In genomic region chr6:137160763-137161162, GRCh38 we compare ENCODE assay signal across 21 cellular contexts. TPM values are rescaled to one million over a fixed set of nuclear protein-coding genes. Genes with fewer than 3 reads are reported as not detected.
DNase-seq lines count a peak whose midpoint lies in the region; ATAC-seq and TF ChIP-seq lines count a peak whose summit lies in the region.
"Had no signal": no experiment of that assay in that cellular context is flagged by ENCODE, and none has a peak within 500 bp of the region (broad histone marks: within the 10 kb centered on the region; RNA-seq: fewer than 3 reads in every experiment).

No MANE protein-coding gene starts in this region.

- DNase-seq in EH (ENCODE audit: low read depth) (peak; percentile 35), RPMI7951 (ENCODE audit: low read depth) (peak; percentile 26), fibroblast of gingiva (ENCODE audit: low read depth) (peak; percentile 22), omental fat pad (ENCODE audit: low spot score) (no peak), hypothalamus (lab: John Stamatoyannopoulos, UW) (no peak), CD1c-positive myeloid dendritic cell (ENCODE audit: extremely low spot score) (no peak), NOMO-1 (lab: John Stamatoyannopoulos, UW; ENCODE audit: unreplicated experiment in 2 of 2) (no peak)
- DNase-seq: activated CD4-positive, alpha-beta T cell treated with anti-CD3 and anti-CD28 coated beads, Interleukin-2, amount 10 ng/mL, durations not matched to agents 24 days and 14 days; activated naive CD4-positive, alpha-beta T cell treated with anti-CD3 and anti-CD28 coated beads, Interleukin-2, amount 50 U/mL, for 16 hours; hippocampal formation; left cardiac atrium; mucosa of descending colon; NCI-H2081 treated with DMSO at 0.1 percent for 48 hours; NCI-H524 treated with DMSO at 0.1 percent for 48 hours; occipital lobe; right lobe of liver; stomach had no signal

- TF ChIP-seq CTCF in omental fat pad (IDR thresholded peaks at IDR 0.05), result no peak

- ATAC-seq in omental fat pad (ENCODE audit: low FRiP score) (peak; percentile 83), HG03139 (IDR thresholded peaks at IDR 0.05; ENCODE audit: unreplicated experiment) (no peak)
- ATAC-seq: mucosa of descending colon, right lobe of liver had no signal

RNA-seq across cellular contexts. Expression of gene IL22RA2, which starts 12.7 kb away (rescaled TPM):
- not detected in 2 replicates for total RNA-seq in RPMI7951 (2014; rRNA removed; shearing (Covaris generic))
- total RNA-seq in omental fat pad, result not detected
- total RNA-seq: activated CD4-positive, alpha-beta T cell treated with anti-CD3 and anti-CD28 coated beads, Interleukin-2, amount 10 ng/mL, durations not matched to agents 24 days and 14 days; cardiac muscle cell; left cardiac atrium; mucosa of descending colon; occipital lobe; right lobe of liver; SK-MEL-5; stomach; vagina had no signal

RNA-seq across cellular contexts. Expression of gene IFNGR1, which starts 58.4 kb away (rescaled TPM):
- total RNA-seq in RPMI7951 (2014; rRNA removed; shearing (Covaris generic)), result 43.7 and 55.2 TPM in 2 replicates
- 100 to 1,000 TPM; 104 to 261 (median 147) TPM for total RNA-seq in omental fat pad

Comparison
In these comparisons a context has a peak if more than half of its experiments do, and no peak if none do; other contexts are left out.
1. DNase-seq: peak in EH (single experiment), RPMI7951 (single experiment) and fibroblast of gingiva (single experiment); none in omental fat pad (single experiment), hypothalamus (0 of 51), CD1c-positive myeloid dendritic cell (single experiment) and NOMO-1 (0 of 2).